Comparison of ENCODE assay signal across 1 cellular context in the genomic region with DNA sequence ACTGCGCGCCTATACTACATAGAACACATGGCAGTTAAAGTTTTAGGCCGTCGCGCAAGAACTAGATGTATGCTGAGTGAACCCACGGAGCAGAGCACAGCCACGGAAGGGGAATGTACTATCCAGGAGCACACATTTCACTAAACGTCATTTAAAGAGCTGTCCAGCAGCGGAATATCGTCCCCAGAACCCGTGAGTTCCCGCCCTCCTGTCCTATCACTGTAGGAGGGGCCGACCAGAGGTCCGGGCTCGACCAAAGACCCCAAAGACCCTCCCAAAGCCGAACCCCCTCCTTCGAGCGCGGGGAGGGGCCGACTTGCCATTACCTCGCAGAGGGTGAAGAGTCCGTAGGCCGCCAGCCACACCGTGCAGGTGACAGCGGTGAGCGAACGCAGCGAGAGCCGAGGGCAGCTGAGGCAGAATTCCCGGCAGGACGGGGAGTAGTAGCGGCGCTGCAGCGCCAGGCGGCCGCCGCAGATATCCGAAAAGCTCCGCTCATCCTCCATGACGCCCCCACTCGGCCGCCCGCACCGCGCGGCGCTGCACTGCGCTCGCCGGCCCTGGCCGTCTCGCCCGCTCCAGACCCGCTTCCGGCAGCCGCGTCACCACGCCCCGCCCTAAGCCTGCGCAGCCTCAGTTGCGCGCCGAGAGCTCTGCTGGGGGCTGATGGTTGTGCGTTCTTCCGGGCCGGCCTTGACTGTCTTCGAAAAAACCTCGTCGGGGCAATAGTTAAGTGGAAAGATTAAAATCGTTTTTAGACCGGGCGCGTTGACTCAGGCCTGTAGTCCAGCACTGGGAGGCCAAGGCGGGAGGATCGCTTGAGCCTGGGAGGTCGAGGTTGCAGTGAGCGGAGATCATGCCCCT.
TF ChIP-seq lines count a peak whose summit lies in the region.

A gene with protein sequence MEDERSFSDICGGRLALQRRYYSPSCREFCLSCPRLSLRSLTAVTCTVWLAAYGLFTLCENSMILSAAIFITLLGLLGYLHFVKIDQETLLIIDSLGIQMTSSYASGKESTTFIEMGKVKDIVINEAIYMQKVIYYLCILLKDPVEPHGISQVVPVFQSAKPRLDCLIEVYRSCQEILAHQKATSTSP (minus strand): TSS at position 571 of the 864 bp plus-strand sequence. CDS start 65 bp downstream, at position 506.

TF ChIP-seq in K562, 482 proteins besides CTCF, POLR2A, EP300 and RAD21 (continued from another document):
- no peak for TF ChIP-seq ZNF785 (CRISPR knock-in tag; IDR thresholded peaks at IDR 0.05)
- TF ChIP-seq TOE1 (IDR thresholded peaks at IDR 0.05; ENCODE audit: borderline replicate concordance), result no peak
- no peak for TF ChIP-seq TOE1 (CRISPR knock-in tag; IDR thresholded peaks at IDR 0.05; ENCODE audit: borderline replicate concordance, low read depth)
- TF ChIP-seq TSC22D4 (tag; IDR thresholded peaks at IDR 0.05), result no peak
- no peak for TF ChIP-seq ZNF253 (CRISPR knock-in tag; conservative IDR thresholded peaks at IDR 0.05)
- no peak for TF ChIP-seq ZNF76 (CRISPR knock-in tag; IDR thresholded peaks at IDR 0.05; ENCODE audit: borderline replicate concordance)
- TF ChIP-seq MYBL2 (IDR thresholded peaks at IDR 0.05; ENCODE audit: low read depth), result no peak
- TF ChIP-seq MYBL2 (CRISPR knock-in tag; IDR thresholded peaks at IDR 0.05; ENCODE audit: borderline replicate concordance), result no peak
- TF ChIP-seq, protein P1, sequence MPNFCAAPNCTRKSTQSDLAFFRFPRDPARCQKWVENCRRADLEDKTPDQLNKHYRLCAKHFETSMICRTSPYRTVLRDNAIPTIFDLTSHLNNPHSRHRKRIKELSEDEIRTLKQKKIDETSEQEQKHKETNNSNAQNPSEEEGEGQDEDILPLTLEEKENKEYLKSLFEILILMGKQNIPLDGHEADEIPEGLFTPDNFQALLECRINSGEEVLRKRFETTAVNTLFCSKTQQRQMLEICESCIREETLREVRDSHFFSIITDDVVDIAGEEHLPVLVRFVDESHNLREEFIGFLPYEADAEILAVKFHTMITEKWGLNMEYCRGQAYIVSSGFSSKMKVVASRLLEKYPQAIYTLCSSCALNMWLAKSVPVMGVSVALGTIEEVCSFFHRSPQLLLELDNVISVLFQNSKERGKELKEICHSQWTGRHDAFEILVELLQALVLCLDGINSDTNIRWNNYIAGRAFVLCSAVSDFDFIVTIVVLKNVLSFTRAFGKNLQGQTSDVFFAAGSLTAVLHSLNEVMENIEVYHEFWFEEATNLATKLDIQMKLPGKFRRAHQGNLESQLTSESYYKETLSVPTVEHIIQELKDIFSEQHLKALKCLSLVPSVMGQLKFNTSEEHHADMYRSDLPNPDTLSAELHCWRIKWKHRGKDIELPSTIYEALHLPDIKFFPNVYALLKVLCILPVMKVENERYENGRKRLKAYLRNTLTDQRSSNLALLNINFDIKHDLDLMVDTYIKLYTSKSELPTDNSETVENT (CRISPR knock-in tag; IDR thresholded peaks at IDR 0.05), result peak; percentile 66; the same call in 1 of the 2 replicates
- no peak for TF ChIP-seq ZNF12 (CRISPR knock-in tag; IDR thresholded peaks at IDR 0.05)
- no peak for TF ChIP-seq ZNF280B (CRISPR knock-in tag; IDR thresholded peaks at IDR 0.05)
- TF ChIP-seq CEBPZ (IDR thresholded peaks at IDR 0.05; ENCODE audit: borderline replicate concordance, low read depth, low read length), result no peak
- no peak for TF ChIP-seq PRPF4 (IDR thresholded peaks at IDR 0.05; ENCODE audit: insufficient read depth, low read depth, low read length, poor library complexity, severe bottlenecking)
